In the genomic region with DNA sequence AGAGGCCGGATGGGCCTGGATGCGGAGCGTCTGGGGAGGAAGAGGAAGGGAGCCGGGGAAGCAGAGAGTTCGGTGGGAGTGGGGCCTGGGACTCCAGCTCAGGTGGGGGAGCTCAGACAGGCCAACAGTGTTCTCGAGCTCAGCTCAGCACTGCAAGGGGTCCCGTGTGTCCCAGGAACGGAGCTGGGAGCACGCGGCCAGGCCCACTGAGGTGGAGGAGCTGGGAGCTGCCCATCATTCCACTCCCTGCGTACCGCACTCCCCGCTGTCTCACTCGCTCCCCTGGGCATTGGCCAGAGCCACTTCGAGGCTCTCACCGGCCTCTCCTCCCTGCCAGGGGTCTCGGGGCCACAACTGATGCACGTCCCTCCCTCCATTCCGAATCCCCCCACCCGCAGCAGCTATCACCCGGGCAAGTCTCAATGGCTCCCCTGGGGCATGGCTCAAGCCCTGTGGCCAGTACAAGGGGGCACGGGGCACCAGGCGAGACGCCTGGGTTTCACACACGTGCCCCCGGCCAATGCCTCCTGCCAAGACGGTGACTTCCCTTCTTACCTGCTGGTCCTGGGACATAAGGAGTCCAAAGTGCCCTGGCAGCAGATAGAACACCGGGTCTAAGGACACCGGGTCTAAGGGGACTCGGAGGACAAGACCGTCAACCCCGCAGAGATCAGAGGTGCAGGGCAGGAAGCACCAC, we compare ENCODE assay signal across 18 cellular contexts. TPM values are rescaled to one million over a fixed set of nuclear protein-coding genes. Genes with fewer than 3 reads are reported as not detected.
DNase-seq lines count a peak whose midpoint lies in the region; ATAC-seq and TF ChIP-seq lines count a peak whose summit lies in the region.
"Had no signal": no experiment of that assay in that cellular context is flagged by ENCODE, and none has a peak within 500 bp of the region (broad histone marks: within the 10 kb centered on the region; RNA-seq: fewer than 3 reads in every experiment).

No MANE protein-coding gene starts in this region.

- H3K4me1 Mint-ChIP-seq in activated T-helper 1 cell treated with anti-CD3 and anti-CD28 coated beads, Interleukin-12 subunit alpha, Interleukin-12 subunit beta, Interleukin-2, Interleukin-4 antibody, amounts not matched to agents 30 ng/mL and 10 ng/mL and 1 ng/mL, durations not matched to agents 14 hours and 24 hours and 36 hours (ENCODE audit: low read depth), result peaks cover 7% of the 10 kb centered on the region

- no peak overlapping the region for H3K4me3 Mint-ChIP-seq in activated T-helper 1 cell treated with anti-CD3 and anti-CD28 coated beads, Interleukin-12 subunit alpha, Interleukin-12 subunit beta, Interleukin-2, Interleukin-4 antibody, amounts not matched to agents 30 ng/mL and 10 ng/mL and 1 ng/mL, durations not matched to agents 14 hours and 24 hours and 36 hours

- H3K4me3 ChIP-seq in heart left ventricle, result no peak overlapping the region
- H3K4me3 ChIP-seq in sigmoid colon, result no peak overlapping the region
- H3K4me3 ChIP-seq: adrenal gland, K562 had no signal

- H3K27ac ChIP-seq in heart left ventricle (peak overlapping the region in 11 of 12 donors; percentile 5 to 91 (median 74)), sigmoid colon (peak overlapping the region; percentile 83 to 93 (median 91))
- H3K27ac ChIP-seq: VCaP had no signal

- WGBS in heart left ventricle, 4 donors, result 62 to 81% (median 77%) methylated on average over 29 to 32 of the region's 32 CpGs
- WGBS in sigmoid colon, 2 donors, result 87 to 89% methylated on average over 32 of the region's 32 CpGs

- DNase-seq in heart left ventricle, result peak in 2 of 5 donors; percentile 23 to 58
- DNase-seq in left ventricle myocardium superior, result no peak
- peak; percentile 40 for DNase-seq in islet precursor cell
- DNase-seq in sigmoid colon, result peak; percentile 68
- no peak for DNase-seq in SKM-1 (lab: John Stamatoyannopoulos, UW; ENCODE audit: unreplicated experiment)
- no peak for DNase-seq in GM13977 (ENCODE audit: low spot score)
- no peak for DNase-seq in stimulated activated CD4-positive, alpha-beta T cell treated with anti-CD3 and anti-CD28 coated beads, Interleukin-2, amount 100 ng/mL, for 48 hours
- no peak for DNase-seq in activated T-helper 1 cell treated with anti-CD3 and anti-CD28 coated beads, Interleukin-12 subunit alpha, Interleukin-12 subunit beta, Interleukin-2, Interleukin-4 antibody, amounts not matched to agents 30 ng/mL and 10 ng/mL and 1 ng/mL, durations not matched to agents 14 hours and 24 hours and 36 hours (ENCODE audit: low spot score)
- DNase-seq: dermis blood vessel endothelial cell; midbrain; NCI-H1105; stimulated activated CD4-positive, alpha-beta T cell treated with anti-CD3 and anti-CD28 coated beads, Interleukin-1b, Interleukin-23, amount 100 ng/mL, for 48 hours had no signal

- H3K9me3 ChIP-seq in heart left ventricle (peaks cover 0 to 11% (median 0%) of the 10 kb centered on the region in 12 donors), sigmoid colon (no peaks in the 10 kb centered on the region)
- H3K9me3 ChIP-seq: adrenal gland had no signal

- TF ChIP-seq POLR2A in heart left ventricle (IDR thresholded peaks at IDR 0.05) (no peak), sigmoid colon (IDR thresholded peaks at IDR 0.05) (no peak)

- H3K9me3 Mint-ChIP-seq in activated T-helper 1 cell treated with anti-CD3 and anti-CD28 coated beads, Interleukin-12 subunit alpha, Interleukin-12 subunit beta, Interleukin-2, Interleukin-4 antibody, amounts not matched to agents 30 ng/mL and 10 ng/mL and 1 ng/mL, durations not matched to agents 14 hours and 24 hours and 36 hours, result peaks cover 15% of the 10 kb centered on the region

- H3K36me3 ChIP-seq in heart left ventricle (no peaks in the 10 kb centered on the region), sigmoid colon (no peaks in the 10 kb centered on the region)
- H3K36me3 ChIP-seq: adrenal gland had no signal

- in situ Hi-C loops in GM13977 (cut with MboI; ENCODE audit: low pct_unique_long_range_greater_than_20kb, low sequenced_read_pairs, unreplicated experiment), result no loop called here

- no peak overlapping the region for H3K27ac Mint-ChIP-seq in activated T-helper 1 cell treated with anti-CD3 and anti-CD28 coated beads, Interleukin-12 subunit alpha, Interleukin-12 subunit beta, Interleukin-2, Interleukin-4 antibody, amounts not matched to agents 30 ng/mL and 10 ng/mL and 1 ng/mL, durations not matched to agents 14 hours and 24 hours and 36 hours

- intact Hi-C loops in heart left ventricle (cut with DNase I) (loop anchor here in 2 of 10 donors (2.0 to 10.0 kb wide), 2 partner anchors 31 to 93 kb away; no protein-coding TSS in a partner anchor), left ventricle myocardium superior (cut with micrococcal nuclease) (no loop called here), sigmoid colon (cut with DNase I) (no loop called here)
- intact Hi-C loops in activated T-helper 1 cell treated with anti-CD3 and anti-CD28 coated beads, Interleukin-12 subunit alpha, Interleukin-12 subunit beta, Interleukin-2, Interleukin-4 antibody, amounts not matched to agents 30 ng/mL and 10 ng/mL and 1 ng/mL, durations not matched to agents 14 hours and 24 hours and 36 hours (cut with micrococcal nuclease), result no loop called here

- H3K36me3 Mint-ChIP-seq in activated T-helper 1 cell treated with anti-CD3 and anti-CD28 coated beads, Interleukin-12 subunit alpha, Interleukin-12 subunit beta, Interleukin-2, Interleukin-4 antibody, amounts not matched to agents 30 ng/mL and 10 ng/mL and 1 ng/mL, durations not matched to agents 14 hours and 24 hours and 36 hours (ENCODE audit: low read depth), result no peaks in the 10 kb centered on the region

- ATAC-seq in heart left ventricle, result no peak
- no peak for ATAC-seq in left ventricle myocardium superior
- ATAC-seq: K562, SK-N-SH treated with all-trans-retinoic acid at 6 μM for 48 hours had no signal

- H3K4me1 ChIP-seq in heart left ventricle (peaks cover 0 to 35% (median 28%) of the 10 kb centered on the region in 12 donors), sigmoid colon (peaks cover 0 to 39% (median 36%) of the 10 kb centered on the region in 4 donors)
- H3K4me1 ChIP-seq: adrenal gland, Caco-2 had no signal

- peaks cover 0 to 7% (median 0%) of the 10 kb centered on the region in 9 donors for H3K27me3 ChIP-seq in heart left ventricle
- H3K27me3 ChIP-seq in sigmoid colon, result no peaks in the 10 kb centered on the region
- H3K27me3 ChIP-seq: adrenal gland had no signal

- peaks cover 8% of the 10 kb centered on the region for H3K27me3 Mint-ChIP-seq in activated T-helper 1 cell treated with anti-CD3 and anti-CD28 coated beads, Interleukin-12 subunit alpha, Interleukin-12 subunit beta, Interleukin-2, Interleukin-4 antibody, amounts not matched to agents 30 ng/mL and 10 ng/mL and 1 ng/mL, durations not matched to agents 14 hours and 24 hours and 36 hours (ENCODE audit: insufficient read depth)

- no peak for TF ChIP-seq CTCF in heart left ventricle (IDR thresholded peaks at IDR 0.05)
- no peak for TF ChIP-seq CTCF in sigmoid colon (IDR thresholded peaks at IDR 0.05)
- no peak for TF ChIP-seq CTCF in GM13977 (IDR thresholded peaks at IDR 0.05; ENCODE audit: extremely low read depth, insufficient read depth, missing control alignments)

- TF ChIP-seq EP300 in sigmoid colon (IDR thresholded peaks at IDR 0.05), result no peak

RNA-seq across cellular contexts. Expression of gene COL6A2, which starts 30.3 kb away (rescaled TPM):
- total RNA-seq in heart left ventricle (100 to 1,000 TPM; 118 to 484 (median 158) TPM), left ventricle myocardium superior (196 TPM), sigmoid colon (1,000 to 10,000 TPM in 2 of 4 donors, 100 to 1,000 TPM in 2; 570 to 1,745 (median 1,082) TPM)
- polyA plus RNA-seq in heart left ventricle (100 to 1,000 TPM; 143 to 221 TPM), sigmoid colon (100 to 1,000 TPM in 1 of 3 donors, 10 to 100 TPM in 2; 14.3 to 233 (median 37.8) TPM)
- total RNA-seq in activated T-helper 1 cell treated with anti-CD3 and anti-CD28 coated beads, Interleukin-12 subunit alpha, Interleukin-12 subunit beta, Interleukin-2, Interleukin-4 antibody, amounts not matched to agents 30 ng/mL and 10 ng/mL and 1 ng/mL, durations not matched to agents 14 hours and 24 hours and 36 hours, result 1.4 and 2.1 TPM in 2 replicates
- total RNA-seq: OCI-LY7 had no signal

Comparison
In these comparisons a context has a peak if more than half of its experiments do, and no peak if none do; other contexts are left out.
1. DNase-seq: peak in islet precursor cell (single experiment) and sigmoid colon (single experiment); none in left ventricle myocardium superior (single experiment), SKM-1 (single experiment), GM13977 (single experiment), stimulated activated CD4-positive, alpha-beta T cell treated with anti-CD3 and anti-CD28 coated beads, Interleukin-2, amount 100 ng/mL, for 48 hours (0 of 2) and activated T-helper 1 cell treated with anti-CD3 and anti-CD28 coated beads, Interleukin-12 subunit alpha, Interleukin-12 subunit beta, Interleukin-2, Interleukin-4 antibody, amounts not matched to agents 30 ng/mL and 10 ng/mL and 1 ng/mL, durations not matched to agents 14 hours and 24 hours and 36 hours (single experiment).
2. RNA of gene COL6A2, which starts 30.3 kb away (total RNA-seq): 570 to 1,745 TPM in sigmoid colon, 196 TPM in left ventricle myocardium superior (single experiment) and 118 to 484 TPM in heart left ventricle; 1.4 to 2.1 TPM in activated T-helper 1 cell treated with anti-CD3 and anti-CD28 coated beads, Interleukin-12 subunit alpha, Interleukin-12 subunit beta, Interleukin-2, Interleukin-4 antibody, amounts not matched to agents 30 ng/mL and 10 ng/mL and 1 ng/mL, durations not matched to agents 14 hours and 24 hours and 36 hours; every median in the first group is over 10 times any median in the second.